In genomic region chr15:88653200-88654064, GRCh38 we compare ENCODE assay signal across 14 cellular contexts. TPM values are rescaled to one million over a fixed set of nuclear protein-coding genes. Genes with fewer than 3 reads are reported as not detected.
DNase-seq lines count a peak whose midpoint lies in the region; ATAC-seq and TF ChIP-seq lines count a peak whose summit lies in the region.
"Had no signal": no experiment of that assay in that cellular context is flagged by ENCODE, and none has a peak within 500 bp of the region (broad histone marks: within the 10 kb centered on the region; RNA-seq: fewer than 3 reads in every experiment).

No MANE protein-coding gene starts in this region.

- H3K4me3 ChIP-seq in spleen = no peak overlapping the region
- H3K4me3 ChIP-seq: smooth muscle cell, thoracic aorta had no signal

- H3K27me3 Mint-ChIP-seq in activated T-cell treated with anti-CD3 and anti-CD28 coated beads, Interleukin-2, amount 50 U/mL, for 24 hours = no peaks in the 10 kb centered on the region
- no peaks in the 10 kb centered on the region for H3K27me3 Mint-ChIP-seq in T-helper 17 cell
- no peaks in the 10 kb centered on the region for H3K27me3 Mint-ChIP-seq in effector memory CD8-positive, alpha-beta T cell

- peak overlapping the region in 6 of 8 donors; percentile 38 to 82 (median 47) for H3K27ac ChIP-seq in spleen
- H3K27ac ChIP-seq: thoracic aorta had no signal

- H3K36me3 Mint-ChIP-seq in activated T-cell treated with anti-CD3 and anti-CD28 coated beads, Interleukin-2, amount 50 U/mL, for 24 hours (ENCODE audit: low read depth) = peaks cover 43% of the 10 kb centered on the region
- peaks cover 4% of the 10 kb centered on the region for H3K36me3 Mint-ChIP-seq in T-helper 17 cell (ENCODE audit: low read depth)
- H3K36me3 Mint-ChIP-seq in effector memory CD8-positive, alpha-beta T cell (ENCODE audit: insufficient read depth) = peaks cover 36% of the 10 kb centered on the region

- H3K4me1 ChIP-seq in spleen = peaks cover 28 to 97% (median 82%) of the 10 kb centered on the region in 6 donors

- peaks cover 84% of the 10 kb centered on the region for H3K4me1 Mint-ChIP-seq in activated T-cell treated with anti-CD3 and anti-CD28 coated beads, Interleukin-2, amount 50 U/mL, for 24 hours (ENCODE audit: low read depth)
- peaks cover 49% of the 10 kb centered on the region for H3K4me1 Mint-ChIP-seq in T-helper 17 cell
- peaks cover 49 to 51% of the 10 kb centered on the region in 2 donors for H3K4me1 Mint-ChIP-seq in effector memory CD8-positive, alpha-beta T cell (ENCODE audit: low read depth in 2 of 2)

- TF ChIP-seq CTCF in spleen (IDR thresholded peaks at IDR 0.05 in 8 of 11, conservative IDR thresholded peaks at IDR 0.05 in 3 of 11) = no peak

- DNase-seq in activated T-cell treated with anti-CD3 and anti-CD28 coated beads, Interleukin-2, amount 50 U/mL, for 24 hours = peak; percentile 31
- DNase-seq in activated T-cell treated with anti-CD3 and anti-CD28 coated beads, Interleukin-2, amount 50 U/mL, for 1 hour = no peak
- DNase-seq in T-helper 17 cell = no peak
- DNase-seq in effector memory CD8-positive, alpha-beta T cell = no peak
- peak; percentile 66 for DNase-seq in spleen
- DNase-seq in DMS114 treated with DMSO at 0.1 percent for 48 hours (lab: John Stamatoyannopoulos, UW; ENCODE audit: unreplicated experiment) = no peak
- no peak for DNase-seq in NCI-H226
- DNase-seq in NCI-H2029 (lab: John Stamatoyannopoulos, UW) = no peak
- DNase-seq: NCI-H1436 treated with DMSO at 0.1 percent for 48 hours, nucleus accumbens, PC-3 had no signal

- H3K9me3 Mint-ChIP-seq in activated T-cell treated with anti-CD3 and anti-CD28 coated beads, Interleukin-2, amount 50 U/mL, for 24 hours = no peaks in the 10 kb centered on the region
- H3K9me3 Mint-ChIP-seq in effector memory CD8-positive, alpha-beta T cell = no peaks in the 10 kb centered on the region

- TF ChIP-seq POLR2A in spleen (IDR thresholded peaks at IDR 0.05) = no peak

- H3K27ac Mint-ChIP-seq in activated T-cell treated with anti-CD3 and anti-CD28 coated beads, Interleukin-2, amount 50 U/mL, for 24 hours = peak overlapping the region; percentile 91
- peak overlapping the region; percentile 95 for H3K27ac Mint-ChIP-seq in T-helper 17 cell
- peak overlapping the region; percentile 89 to 97 for H3K27ac Mint-ChIP-seq in effector memory CD8-positive, alpha-beta T cell

- ATAC-seq in T-helper 17 cell = no peak
- no peak for ATAC-seq in effector memory CD8-positive, alpha-beta T cell (replicated peaks)
- ATAC-seq: HCT116, PC-3 had no signal

- intact Hi-C loops in spleen (cut with DNase I; ENCODE audit: low total_unique reads) = no loop called here

- no peak overlapping the region for H3K4me3 Mint-ChIP-seq in activated T-cell treated with anti-CD3 and anti-CD28 coated beads, Interleukin-2, amount 50 U/mL, for 24 hours
- H3K4me3 Mint-ChIP-seq in T-helper 17 cell = peak overlapping the region; percentile 55
- H3K4me3 Mint-ChIP-seq in effector memory CD8-positive, alpha-beta T cell = no peak overlapping the region

- H3K9me3 ChIP-seq in T-helper 17 cell (ENCODE audit: control insufficient read depth, low read length, poor library complexity, severe bottlenecking) (no peaks in the 10 kb centered on the region), spleen (no peaks in the 10 kb centered on the region)
- H3K9me3 ChIP-seq: thoracic aorta had no signal

- H3K27me3 ChIP-seq in spleen (replicated peaks in 1 of 7) = no peaks in the 10 kb centered on the region

- H3K36me3 ChIP-seq in spleen = peaks cover 0 to 66% (median 0%) of the 10 kb centered on the region in 6 donors
- H3K36me3 ChIP-seq: thoracic aorta had no signal

- WGBS in spleen, 5 donors = 82 to 96% (median 88%) methylated on average over 10 to 13 of the region's 13 CpGs

RNA-seq across cellular contexts. Expression of gene ISG20, which starts 14.6 kb away (rescaled TPM):
- total RNA-seq in T-helper 17 cell = 100 to 1,000 TPM; 124 to 141 TPM
- total RNA-seq in spleen = 100 to 1,000 TPM in 5 of 7 donors, 10 to 100 TPM in 2; 70.5 to 171 (median 127) TPM
- 100 to 1,000 TPM; 142 to 365 (median 198) TPM for polyA plus RNA-seq in spleen

RNA-seq across cellular contexts. Expression of gene AEN, which starts 32.3 kb away (rescaled TPM):
- 10 to 100 TPM; 32.2 to 41.0 TPM for total RNA-seq in T-helper 17 cell
- 10 to 100 TPM; 20.3 to 40.3 (median 29.5) TPM for total RNA-seq in spleen
- 10 to 100 TPM; 12.9 to 18.6 (median 14.6) TPM for polyA plus RNA-seq in spleen

Comparison
In these comparisons a context has a peak if more than half of its experiments do, and no peak if none do; other contexts are left out.
1. DNase-seq: peak in activated T-cell treated with anti-CD3 and anti-CD28 coated beads, Interleukin-2, amount 50 U/mL, for 24 hours (single experiment) and spleen (single experiment); none in activated T-cell treated with anti-CD3 and anti-CD28 coated beads, Interleukin-2, amount 50 U/mL, for 1 hour (single experiment), T-helper 17 cell (0 of 3), effector memory CD8-positive, alpha-beta T cell (0 of 3), DMS114 treated with DMSO at 0.1 percent for 48 hours (single experiment), NCI-H226 (single experiment) and NCI-H2029 (single experiment).
2. Peak in every context shown above with its lines, with median percentiles within 50 percentile points of each other: H3K27ac Mint-ChIP-seq.